In the genomic region with DNA sequence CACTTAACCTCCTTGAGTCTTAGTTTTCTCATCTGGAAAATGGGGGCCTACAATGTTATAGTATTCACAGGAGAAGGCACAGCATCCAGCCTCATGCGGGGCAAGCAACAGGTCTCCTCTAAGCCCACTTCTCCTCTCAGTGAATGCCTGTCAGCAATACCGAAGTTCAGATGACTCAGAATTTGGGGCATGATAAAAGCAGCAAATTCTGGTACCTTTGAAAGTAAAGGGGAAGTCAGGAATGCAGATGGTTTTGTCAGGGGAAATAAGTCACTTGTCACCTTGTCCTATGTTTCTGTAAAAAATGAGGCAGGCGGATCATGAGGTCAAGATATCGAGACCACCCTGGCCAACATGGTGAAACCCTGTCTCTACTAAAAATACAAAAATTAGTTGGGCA, we compare ENCODE assay signal across 17 cellular contexts.
"Had no signal": no experiment of that assay in that cellular context is flagged by ENCODE, and none has a peak within 500 bp of the region (broad histone marks: within the 10 kb centered on the region; RNA-seq: fewer than 3 reads in every experiment).

No MANE protein-coding gene starts in this region.

- H3K4me1 ChIP-seq: parathyroid adenoma, right atrium auricular region, suprapubic skin, upper lobe of right lung had no signal

- H3K27ac Mint-ChIP-seq: T-helper 17 cell had no signal

- H3K27me3 Mint-ChIP-seq: central memory CD8-positive, alpha-beta T cell; T-helper 17 cell had no signal

- H3K4me1 Mint-ChIP-seq: central memory CD8-positive, alpha-beta T cell; T-helper 17 cell had no signal

- H3K27me3 ChIP-seq: right atrium auricular region, suprapubic skin, upper lobe of right lung had no signal

- H3K36me3 ChIP-seq: right atrium auricular region, suprapubic skin, upper lobe of right lung had no signal

- H3K4me2 ChIP-seq: smooth muscle cell had no signal

- H3K9ac ChIP-seq: parathyroid adenoma had no signal

- H2AFZ ChIP-seq: parathyroid adenoma had no signal

- ATAC-seq: activated naive CD4-positive, alpha-beta T cell treated with anti-CD3 and anti-CD28 coated beads, Interleukin-2, amount 50 U/mL, for 72 hours; T-helper 17 cell; upper lobe of right lung had no signal

- DNase-seq: activated CD4-positive, alpha-beta T cell treated with anti-CD3 and anti-CD28 coated beads, Interleukin-2, amount 50 U/mL, for 1 hour; activated effector memory CD4-positive, alpha-beta T cell treated with anti-CD3 and anti-CD28 coated beads, Interleukin-2, amount 50 U/mL, for 16 hours; activated T-cell treated with anti-CD3 and anti-CD28 coated beads, Interleukin-2, amount 50 U/mL, for 1 hour; amygdala; cortex of kidney; effector CD8-positive, alpha-beta T cell; hippocampal formation; stimulated activated naive CD4-positive, alpha-beta T cell treated with Interleukin-2 at 50 U/mL for 16 hours; T-helper 17 cell; upper lobe of right lung had no signal

- H3K36me3 Mint-ChIP-seq: activated naive CD4-positive, alpha-beta T cell treated with anti-CD3 and anti-CD28 coated beads, Interleukin-2, amount 50 U/mL, for 72 hours; brain had no signal

- H3K4me3 Mint-ChIP-seq: central memory CD8-positive, alpha-beta T cell; T-helper 17 cell had no signal

- H3K4me3 ChIP-seq: right atrium auricular region, smooth muscle cell, suprapubic skin, upper lobe of right lung had no signal

- H3K9me3 ChIP-seq: right atrium auricular region, suprapubic skin, upper lobe of right lung had no signal

- H3K9me3 Mint-ChIP-seq: activated naive CD4-positive, alpha-beta T cell treated with anti-CD3 and anti-CD28 coated beads, Interleukin-2, amount 50 U/mL, for 72 hours; brain; central memory CD8-positive, alpha-beta T cell had no signal

- H3K27ac ChIP-seq: parathyroid adenoma, right atrium auricular region, suprapubic skin, upper lobe of right lung had no signal

- H3K79me2 ChIP-seq: parathyroid adenoma had no signal
